ENCODE assay signal across 22 cellular contexts in genomic region chr20:17810847-17811604, GRCh38.
DNase-seq lines count a peak whose midpoint lies in the region; ATAC-seq, FAIRE-seq and TF ChIP-seq lines count a peak whose summit lies in the region.
"Had no signal": no experiment of that assay in that cellular context is flagged by ENCODE, and none has a peak within 500 bp of the region (broad histone marks: within the 10 kb centered on the region; RNA-seq: fewer than 3 reads in every experiment).

No MANE protein-coding gene starts in this region.

- no peaks in the 10 kb centered on the region for H3K27me3 Mint-ChIP-seq in WTC11 (ENCODE audit: low read depth)
- H3K27me3 Mint-ChIP-seq in activated CD4-positive, alpha-beta T cell treated with anti-CD3 and anti-CD28 coated beads, Interleukin-2, amount 10 ng/mL, durations not matched to agents 24 days and 14 days = peaks cover 4% of the 10 kb centered on the region
- H3K27me3 Mint-ChIP-seq in endothelial cell (ENCODE audit: unreplicated experiment) = no peaks in the 10 kb centered on the region
- H3K27me3 Mint-ChIP-seq: CD4-positive, alpha-beta T cell; T-cell had no signal

- DNase-seq in GM12891 (ENCODE audit: insufficient read length, low spot score) (no peak), MV-4-11 (lab: John Stamatoyannopoulos, UW) (peak; percentile 38), germinal center (ENCODE audit: low spot score) (peak; percentile 15), posterior vena cava (ENCODE audit: low spot score) (peak; percentile 53), WTC11 (ENCODE audit: low spot score) (no peak), OCI-M1 (lab: John Stamatoyannopoulos, UW) (no peak), endothelial cell (ENCODE audit: low spot score) (no peak)
- no peak for DNase-seq in activated CD4-positive, alpha-beta T cell treated with anti-CD3 and anti-CD28 coated beads, Interleukin-2, amount 10 ng/mL, durations not matched to agents 24 days and 14 days
- DNase-seq: ACHN; CD4-positive, alpha-beta T cell; DMS79 treated with DMSO at 0.1 percent for 48 hours; MG63; NCI-H1436; NCI-H2029; NCI-H2171; NCI-H446 treated with DMSO at 0.1 percent for 48 hours; NCI-H774; Right ventricle myocardium superior; T-cell had no signal

- POLR2A ChIA-PET in WTC11 (lab: Charles Lee) = no interaction called here

- H3K36me3 Mint-ChIP-seq in WTC11 = no peaks in the 10 kb centered on the region
- no peaks in the 10 kb centered on the region for H3K36me3 Mint-ChIP-seq in activated CD4-positive, alpha-beta T cell treated with anti-CD3 and anti-CD28 coated beads, Interleukin-2, amount 10 ng/mL, durations not matched to agents 24 days and 14 days (ENCODE audit: low read depth)
- no peaks in the 10 kb centered on the region for H3K36me3 Mint-ChIP-seq in endothelial cell (ENCODE audit: low read depth, unreplicated experiment)
- H3K36me3 Mint-ChIP-seq: T-cell had no signal

- no peak overlapping the region for H3K4me3 Mint-ChIP-seq in WTC11
- no peak overlapping the region for H3K4me3 Mint-ChIP-seq in activated CD4-positive, alpha-beta T cell treated with anti-CD3 and anti-CD28 coated beads, Interleukin-2, amount 10 ng/mL, durations not matched to agents 24 days and 14 days
- H3K4me3 Mint-ChIP-seq in endothelial cell (ENCODE audit: unreplicated experiment) = no peak overlapping the region
- H3K4me3 Mint-ChIP-seq: CD4-positive, alpha-beta T cell; T-cell had no signal

- CTCF ChIA-PET in WTC11 (lab: Charles Lee) = interaction anchor here (1.0 kb wide), 1 partner anchor 74 kb away, joined by 5 read pairs; no protein-coding TSS in a partner anchor

- peaks cover 18% of the 10 kb centered on the region for H3K4me1 Mint-ChIP-seq in WTC11
- H3K4me1 Mint-ChIP-seq in activated CD4-positive, alpha-beta T cell treated with anti-CD3 and anti-CD28 coated beads, Interleukin-2, amount 10 ng/mL, durations not matched to agents 24 days and 14 days = no peaks in the 10 kb centered on the region
- H3K4me1 Mint-ChIP-seq in endothelial cell (ENCODE audit: unreplicated experiment) = no peaks in the 10 kb centered on the region
- H3K4me1 Mint-ChIP-seq: T-cell had no signal

- no peak for ATAC-seq in WTC11
- ATAC-seq: Panc1 had no signal

- H3K9me3 Mint-ChIP-seq in WTC11 (no peaks in the 10 kb centered on the region), endothelial cell (ENCODE audit: unreplicated experiment) (no peaks in the 10 kb centered on the region)
- no peaks in the 10 kb centered on the region for H3K9me3 Mint-ChIP-seq in activated CD4-positive, alpha-beta T cell treated with anti-CD3 and anti-CD28 coated beads, Interleukin-2, amount 10 ng/mL, durations not matched to agents 24 days and 14 days
- H3K9me3 Mint-ChIP-seq: CD4-positive, alpha-beta T cell; T-cell had no signal

- intact Hi-C loops in posterior vena cava (cut with DNase I) = loop anchor here in 1 of 2 donors (1.0 kb wide), 1 partner anchor 20 kb away; no protein-coding TSS in a partner anchor
- intact Hi-C loops in activated CD4-positive, alpha-beta T cell treated with anti-CD3 and anti-CD28 coated beads, Interleukin-2, amount 10 ng/mL, durations not matched to agents 24 days and 14 days (cut with micrococcal nuclease) = no loop called here

- TF ChIP-seq POLR2A in GM12891 (IDR thresholded peaks at IDR 0.05; ENCODE audit: low read depth, low read length) = no peak

- TF ChIP-seq CTCF in WTC11 (IDR thresholded peaks at IDR 0.05) = no peak
- no peak for TF ChIP-seq CTCF in endothelial cell (IDR thresholded peaks at IDR 0.05; ENCODE audit: unreplicated experiment)

- FAIRE-seq in GM12891 (lab: Jason Lieb, UNC) = peak; percentile 9
- FAIRE-seq: G401.6, H1 had no signal

- H3K27ac Mint-ChIP-seq in WTC11 (no peak overlapping the region), endothelial cell (ENCODE audit: unreplicated experiment) (no peak overlapping the region)
- no peak overlapping the region for H3K27ac Mint-ChIP-seq in activated CD4-positive, alpha-beta T cell treated with anti-CD3 and anti-CD28 coated beads, Interleukin-2, amount 10 ng/mL, durations not matched to agents 24 days and 14 days
- H3K27ac Mint-ChIP-seq: CD4-positive, alpha-beta T cell; T-cell had no signal

TF ChIP-seq in GM12891, 5 proteins besides CTCF, POLR2A, EP300 and RAD21:
- TF ChIP-seq POLR2AphosphoS5 (IDR thresholded peaks at IDR 0.05; ENCODE audit: low read depth, low read length) = no peak
- no peak for TF ChIP-seq POU2F2 (IDR thresholded peaks at IDR 0.05; ENCODE audit: low read depth, low read length)
- peak; percentile 45; the same call in 1 of the 2 replicates for TF ChIP-seq SPI1 (IDR thresholded peaks at IDR 0.05; ENCODE audit: low read depth, low read length)

TF ChIP-seq in WTC11, 78 proteins besides CTCF, POLR2A, EP300 and RAD21:
- TF ChIP-seq PREB (CRISPR knock-in tag; IDR thresholded peaks at IDR 0.05; ENCODE audit: borderline replicate concordance) (no peak), RORB (CRISPR knock-in tag; IDR thresholded peaks at IDR 0.05) (no peak), RELA (CRISPR knock-in tag; IDR thresholded peaks at IDR 0.05; ENCODE audit: borderline replicate concordance) (no peak), ATF3 (CRISPR knock-in tag; conservative IDR thresholded peaks at IDR 0.05) (no peak), SOX15 (CRISPR knock-in tag; IDR thresholded peaks at IDR 0.05) (no peak), MAX (CRISPR knock-in tag; IDR thresholded peaks at IDR 0.05) (no peak)

Comparison
In these comparisons a context has a peak if more than half of its experiments do, and no peak if none do; other contexts are left out.
1. DNase-seq: peak in MV-4-11 (single experiment), germinal center (single experiment) and posterior vena cava (single experiment); none in GM12891 (single experiment), WTC11 (single experiment), activated CD4-positive, alpha-beta T cell treated with anti-CD3 and anti-CD28 coated beads, Interleukin-2, amount 10 ng/mL, durations not matched to agents 24 days and 14 days (single experiment), OCI-M1 (single experiment) and endothelial cell (single experiment).